In genomic region chr3:128551464-128551863, GRCh38 we compare ENCODE assay signal across 24 cellular contexts. TPM values are rescaled to one million over a fixed set of nuclear protein-coding genes. Genes with fewer than 3 reads are reported as not detected.
"Had no signal": no experiment of that assay in that cellular context is flagged by ENCODE, and none has a peak within 500 bp of the region (broad histone marks: within the 10 kb centered on the region; RNA-seq: fewer than 3 reads in every experiment).

No MANE protein-coding gene starts in this region.

- H3K9me3 Mint-ChIP-seq: activated CD4-positive, alpha-beta memory T cell treated with anti-CD3 and anti-CD28 coated beads, Interleukin-2, amount 10 ng/mL, durations not matched to agents 7 days and 5 days; activated CD4-positive, alpha-beta T cell treated with anti-CD3 and anti-CD28 coated beads, Interleukin-2, amount 10 ng/mL, durations not matched to agents 24 days and 14 days; activated naive CD4-positive, alpha-beta T cell treated with anti-CD3 and anti-CD28 coated beads, Interleukin-2, amount 50 U/mL, for 72 hours; activated T-cell treated with anti-CD3 and anti-CD28 coated beads, Interleukin-2, amount 50 U/mL, for 24 hours; activated T-helper 17 cell treated with anti-CD3 and anti-CD28 coated beads, Interleukin-2, amount 50 U/mL, for 72 hours; central memory CD8-positive, alpha-beta T cell; stimulated activated naive B cell treated with anti-CD40 and anti-IgM and Interleukin-4, amounts not matched to agents 10 μg/mL and 1 μg/mL and 100 μg/mL, for 72 hours had no signal

- H3K4me3 Mint-ChIP-seq: activated CD4-positive, alpha-beta memory T cell treated with anti-CD3 and anti-CD28 coated beads, Interleukin-2, amount 10 ng/mL, durations not matched to agents 7 days and 5 days; activated CD4-positive, alpha-beta T cell treated with anti-CD3 and anti-CD28 coated beads, Interleukin-2, amount 10 ng/mL, durations not matched to agents 24 days and 14 days; activated T-cell treated with anti-CD3 and anti-CD28 coated beads, Interleukin-2, amount 50 U/mL, for 24 hours; activated T-helper 17 cell treated with anti-CD3 and anti-CD28 coated beads, Interleukin-2, amount 50 U/mL, for 72 hours; central memory CD8-positive, alpha-beta T cell; memory B cell; naive B cell; stimulated activated naive B cell treated with anti-CD40 and anti-IgM and Interleukin-4, amounts not matched to agents 10 μg/mL and 1 μg/mL and 100 μg/mL, for 72 hours had no signal

- H3K9ac ChIP-seq: parathyroid adenoma had no signal

- DNase-seq: activated CD4-positive, alpha-beta memory T cell treated with anti-CD3 and anti-CD28 coated beads, Interleukin-2, amount 10 ng/mL, durations not matched to agents 7 days and 5 days; activated CD4-positive, alpha-beta T cell treated with anti-CD3 and anti-CD28 coated beads, Interleukin-2, amount 10 ng/mL, durations not matched to agents 24 days and 14 days; activated T-cell treated with anti-CD3 and anti-CD28 coated beads, Interleukin-2, amount 50 U/mL, for 24 hours; brain microvascular endothelial cell; cortex of kidney; heart left ventricle; naive B cell; small intestine; stimulated activated CD4-positive, alpha-beta T cell treated with anti-CD3 and anti-CD28 coated beads, Interleukin-15, amount 100 ng/mL, for 24 hours; stimulated activated naive B cell treated with anti-CD40 and anti-IgM and Interleukin-4, amounts not matched to agents 10 μg/mL and 1 μg/mL and 100 μg/mL, for 72 hours; testis; trophoblast cell had no signal

- H3K27ac ChIP-seq: ascending aorta, brain microvascular endothelial cell, epithelial cell of prostate, parathyroid adenoma, SK-N-MC, testis, VCaP had no signal

- H3K4me3 ChIP-seq: ascending aorta, heart left ventricle, SK-N-MC, testis had no signal

- H3K27ac Mint-ChIP-seq: activated CD4-positive, alpha-beta memory T cell treated with anti-CD3 and anti-CD28 coated beads, Interleukin-2, amount 10 ng/mL, durations not matched to agents 7 days and 5 days; activated CD4-positive, alpha-beta T cell treated with anti-CD3 and anti-CD28 coated beads, Interleukin-2, amount 10 ng/mL, durations not matched to agents 24 days and 14 days; activated naive CD4-positive, alpha-beta T cell treated with anti-CD3 and anti-CD28 coated beads, Interleukin-2, amount 50 U/mL, for 72 hours; activated T-cell treated with anti-CD3 and anti-CD28 coated beads, Interleukin-2, amount 50 U/mL, for 24 hours; activated T-helper 17 cell treated with anti-CD3 and anti-CD28 coated beads, Interleukin-2, amount 50 U/mL, for 72 hours; memory B cell; naive B cell; stimulated activated naive B cell treated with anti-CD40 and anti-IgM and Interleukin-4, amounts not matched to agents 10 μg/mL and 1 μg/mL and 100 μg/mL, for 72 hours had no signal

- H3K9me3 ChIP-seq: ascending aorta, heart left ventricle, testis had no signal

- H2AFZ ChIP-seq: parathyroid adenoma had no signal

- H3K27me3 ChIP-seq: ascending aorta, testis had no signal

- H3K36me3 Mint-ChIP-seq: activated naive CD4-positive, alpha-beta T cell treated with anti-CD3 and anti-CD28 coated beads, Interleukin-2, amount 50 U/mL, for 72 hours; memory B cell; naive B cell had no signal

- ATAC-seq: activated CD4-positive, CD25-positive, alpha-beta regulatory T cell treated with anti-CD3 and anti-CD28 coated beads, Interleukin-2, amount 50 U/mL, for 24 hours; activated naive CD4-positive, alpha-beta T cell treated with anti-CD3 and anti-CD28 coated beads, Interleukin-2, amount 50 U/mL, for 72 hours; activated T-helper 17 cell treated with anti-CD3 and anti-CD28 coated beads, Interleukin-2, amount 50 U/mL, for 72 hours; heart left ventricle; sciatic nerve; stimulated activated naive B cell treated with anti-CD40 and anti-IgM and Interleukin-4, amounts not matched to agents 10 μg/mL and 1 μg/mL and 100 μg/mL, for 72 hours had no signal

- H3K36me3 ChIP-seq: ascending aorta, brain microvascular endothelial cell, heart left ventricle had no signal

- H3K4me1 Mint-ChIP-seq: activated T-helper 17 cell treated with anti-CD3 and anti-CD28 coated beads, Interleukin-2, amount 50 U/mL, for 72 hours; memory B cell had no signal

- H3K4me1 ChIP-seq: ascending aorta, parathyroid adenoma, testis had no signal

RNA-seq across cellular contexts. Expression of gene GATA2, which starts 58.5 kb away (rescaled TPM):
- total RNA-seq: activated CD4-positive, alpha-beta T cell treated with anti-CD3 and anti-CD28 coated beads, Interleukin-2, amount 10 ng/mL, durations not matched to agents 24 days and 14 days; T-helper 2 cell treated with Interferon-gamma antibody and Interleukin-4, amounts not matched to agents 100 ng/mL and 5 ng/mL, for 36 hours had no signal
